ENCODE assay signal across 18 cellular contexts in the genomic region with DNA sequence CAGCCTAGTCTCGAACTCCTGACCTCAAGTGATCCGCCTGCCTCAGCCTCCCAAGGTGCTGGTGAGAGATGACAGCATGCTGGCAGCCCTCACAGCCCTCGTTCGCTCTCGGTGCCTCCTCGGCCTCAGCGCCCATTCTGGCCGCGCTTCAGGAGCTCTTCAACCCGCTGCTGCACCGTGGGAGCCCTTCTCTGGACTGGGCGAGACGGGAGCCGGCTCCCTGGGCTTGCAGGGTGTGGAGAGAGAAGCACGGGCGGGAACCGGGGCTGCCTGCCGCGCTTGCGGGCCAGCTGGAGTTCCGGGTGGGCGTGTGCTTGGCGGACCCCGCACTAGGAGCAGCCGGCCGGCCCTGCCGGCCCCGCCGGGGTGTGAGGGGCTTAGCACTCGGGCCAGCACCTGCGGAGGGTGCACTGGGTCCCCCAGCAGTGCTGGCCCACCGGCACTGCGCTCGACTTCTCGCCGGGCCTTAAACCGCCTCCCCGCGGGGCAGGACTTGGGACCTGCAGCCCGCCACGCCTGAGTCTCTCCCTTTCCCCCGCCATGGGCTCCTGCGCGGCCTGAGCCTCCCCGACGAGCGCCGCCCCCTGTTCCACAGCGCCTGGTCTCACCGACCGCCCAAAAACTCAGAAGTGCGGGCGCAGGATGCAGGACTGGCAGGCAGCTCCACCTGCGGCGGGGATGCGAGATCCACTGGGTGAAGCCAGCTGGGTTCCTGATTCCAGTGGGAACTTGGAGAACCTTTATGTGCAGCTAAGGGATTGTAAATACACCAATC. TPM values are rescaled to one million over a fixed set of nuclear protein-coding genes. Genes with fewer than 3 reads are reported as not detected.
DNase-seq lines count a peak whose midpoint lies in the region; ATAC-seq and TF ChIP-seq lines count a peak whose summit lies in the region.
"Had no signal": no experiment of that assay in that cellular context is flagged by ENCODE, and none has a peak within 500 bp of the region (broad histone marks: within the 10 kb centered on the region; RNA-seq: fewer than 3 reads in every experiment).

No MANE protein-coding gene starts in this region.

- peak overlapping the region; percentile 36 for H3K4me3 Mint-ChIP-seq in natural killer cell treated with Interleukin-12 subunit alpha and Interleukin-12 subunit beta and Interleukin-15 and Interleukin-18, amount 100 ng/mL, for 72 hours
- no peak overlapping the region for H3K4me3 Mint-ChIP-seq in H9
- H3K4me3 Mint-ChIP-seq: nephron had no signal

- H3K9me3 ChIP-seq in H9 (ENCODE audit: control insufficient read depth, low read depth, low read length) = no peaks in the 10 kb centered on the region
- H3K9me3 ChIP-seq: HAP-1, prostate gland, upper lobe of left lung had no signal

- no peak overlapping the region for H3K4ac ChIP-seq in H9 (ENCODE audit: low read depth, low read length)

- H3K4me2 ChIP-seq in H9 (ENCODE audit: insufficient read depth, insufficient read length, low read length) = no peak overlapping the region
- H3K4me2 ChIP-seq: PC-9 had no signal

- intact Hi-C loops in Right ventricle myocardium inferior (cut with DNase I) = no loop called here
- intact Hi-C loops in Right ventricle myocardium superior (cut with DNase I) = no loop called here

- H3K18ac ChIP-seq in H9 (ENCODE audit: insufficient read length, low read depth, low read length) = no peak overlapping the region

- in situ Hi-C loops in brain microvascular endothelial cell (cut with HindIII; ENCODE audit: low pct_ligation_motif_present, low sequenced_read_pairs) (no loop called here), ACHN (cut with HindIII; ENCODE audit: low pct_ligation_motif_present, low pct_unique_long_range_greater_than_20kb, low sequenced_read_pairs) (no loop called here)

- ATAC-seq in Right ventricle myocardium inferior (peak; percentile 20), Right ventricle myocardium superior (ENCODE audit: poor library complexity) (no peak)
- ATAC-seq in natural killer cell treated with Interleukin-12 subunit alpha and Interleukin-12 subunit beta and Interleukin-15 and Interleukin-18, amount 100 ng/mL, for 72 hours = no peak

- H3K27ac Mint-ChIP-seq in natural killer cell treated with Interleukin-12 subunit alpha and Interleukin-12 subunit beta and Interleukin-15 and Interleukin-18, amount 100 ng/mL, for 72 hours = no peak overlapping the region
- H3K27ac Mint-ChIP-seq in H9 = no peak overlapping the region
- H3K27ac Mint-ChIP-seq: nephron had no signal

- no peak overlapping the region for H2BK120ac ChIP-seq in H9 (ENCODE audit: low read depth, low read length, poor library complexity, severe bottlenecking)

- H3K36me3 ChIP-seq in brain microvascular endothelial cell (replicated peaks) = no peaks in the 10 kb centered on the region
- H3K36me3 ChIP-seq: HAP-1, prostate gland, spleen, upper lobe of left lung had no signal

- H3T11ph ChIP-seq in H9 (ENCODE audit: low read length) = no peak overlapping the region

- no peak overlapping the region for H2AK5ac ChIP-seq in H9 (ENCODE audit: insufficient read length, low read length)

- H3K9ac ChIP-seq in H9 (ENCODE audit: extremely low read depth, insufficient read length, low read length) = no peak overlapping the region

- no peak overlapping the region for H2BK5ac ChIP-seq in H9 (ENCODE audit: insufficient read length, low read length)

- no peak overlapping the region for H4K8ac ChIP-seq in H9 (replicated peaks; ENCODE audit: insufficient read length, low read depth, low read length)

- H3K4me1 Mint-ChIP-seq in natural killer cell treated with Interleukin-12 subunit alpha and Interleukin-12 subunit beta and Interleukin-15 and Interleukin-18, amount 100 ng/mL, for 72 hours (ENCODE audit: low read depth in 2 of 2) = peaks cover 19 to 24% of the 10 kb centered on the region in 2 donors
- H3K4me1 Mint-ChIP-seq in H9 = no peaks in the 10 kb centered on the region
- H3K4me1 Mint-ChIP-seq: nephron had no signal

- H3K23ac ChIP-seq in H9 (ENCODE audit: insufficient read length, low read depth, low read length) = no peak overlapping the region

- H3K79me2 ChIP-seq in H9 (ENCODE audit: insufficient read depth, low read length) = no peaks in the 10 kb centered on the region

- DNase-seq in Right ventricle myocardium inferior (ENCODE audit: missing footprints) (no peak), Right ventricle myocardium superior (no peak), brain microvascular endothelial cell (no peak), H9 (no peak), GDM1 (lab: John Stamatoyannopoulos, UW) (no peak), ACHN (no peak)
- DNase-seq in natural killer cell treated with Interleukin-12 subunit alpha and Interleukin-12 subunit beta and Interleukin-15 and Interleukin-18, amount 100 ng/mL, for 72 hours (ENCODE audit: low spot score) = no peak
- DNase-seq: activated CD4-positive, alpha-beta T cell treated with anti-CD3 and anti-CD28 coated beads for 48 hours; activated T-cell treated with anti-CD3 and anti-CD28 coated beads, Interleukin-2, amount 50 U/mL, for 48 hours; central memory CD4-positive, alpha-beta T cell; effector memory CD4-positive, alpha-beta T cell; NCI-H82; PC-9; spleen had no signal

- no peaks in the 10 kb centered on the region for H3K4me1 ChIP-seq in H9 (ENCODE audit: insufficient read depth, low read length)
- H3K4me1 ChIP-seq: HAP-1, prostate gland, spleen, upper lobe of left lung had no signal

- H3K27me3 ChIP-seq in brain microvascular endothelial cell (replicated peaks) (no peaks in the 10 kb centered on the region), H9 (ENCODE audit: insufficient read depth, low read length) (no peaks in the 10 kb centered on the region)
- H3K27me3 ChIP-seq: upper lobe of left lung had no signal

- H3K56ac ChIP-seq in H9 (ENCODE audit: insufficient read length, low read depth, low read length) = no peak overlapping the region

- H2AFZ ChIP-seq in H9 (ENCODE audit: low read length) = no peak overlapping the region
- H2AFZ ChIP-seq: PC-9 had no signal

- peaks cover 4% of the 10 kb centered on the region for H3K9me3 Mint-ChIP-seq in natural killer cell treated with Interleukin-12 subunit alpha and Interleukin-12 subunit beta and Interleukin-15 and Interleukin-18, amount 100 ng/mL, for 72 hours
- peaks cover 0 to 2% of the 10 kb centered on the region in 2 experiments; a peak in 2 of 5 replicates for H3K9me3 Mint-ChIP-seq in H9

- H3K4me3 ChIP-seq in brain microvascular endothelial cell (ENCODE audit: low read depth, low read length) = peak overlapping the region; percentile 3
- H3K4me3 ChIP-seq: HAP-1, PC-9, prostate gland, upper lobe of left lung had no signal

- no peak for TF ChIP-seq CTCF in brain microvascular endothelial cell (IDR thresholded peaks at IDR 0.05; ENCODE audit: low read depth, low read length, missing control alignments)
- TF ChIP-seq CTCF in H9 (conservative IDR thresholded peaks at IDR 0.05) = no peak

- H3K36me3 Mint-ChIP-seq in natural killer cell treated with Interleukin-12 subunit alpha and Interleukin-12 subunit beta and Interleukin-15 and Interleukin-18, amount 100 ng/mL, for 72 hours = peaks cover 6% of the 10 kb centered on the region
- H3K36me3 Mint-ChIP-seq in H9 (ENCODE audit: insufficient read depth in 1 of 3, low read depth in 3 of 3) = no peaks in the 10 kb centered on the region; a peak in 1 of 7 replicates

- H3K14ac ChIP-seq in H9 (ENCODE audit: insufficient read depth, low read length) = no peak overlapping the region

- no peak overlapping the region for H4K91ac ChIP-seq in H9 (ENCODE audit: insufficient read length, low read depth, low read length)

- no peak overlapping the region for H3K27ac ChIP-seq in brain microvascular endothelial cell
- no peak overlapping the region for H3K27ac ChIP-seq in H9 (ENCODE audit: insufficient read length, low read depth, low read length)
- H3K27ac ChIP-seq: PC-9, prostate gland, spleen, upper lobe of left lung had no signal

- no peaks in the 10 kb centered on the region for H4K20me1 ChIP-seq in H9 (ENCODE audit: control insufficient read depth, insufficient read depth, insufficient read length)

- H2BK20ac ChIP-seq in H9 (ENCODE audit: low read depth, low read length, poor library complexity, severe bottlenecking) = no peak overlapping the region

- no peak overlapping the region for H4K5ac ChIP-seq in H9 (ENCODE audit: insufficient read length, low read depth, low read length)

- H3K79me1 ChIP-seq in H9 (ENCODE audit: insufficient read depth, low read depth, low read length, poor library complexity, severe bottlenecking) = no peaks in the 10 kb centered on the region

- no peaks in the 10 kb centered on the region for H3K23me2 ChIP-seq in H9 (ENCODE audit: insufficient read length, low read depth, low read length, poor library complexity, severe bottlenecking)

- no CpG with 5 or more reads among the region's 56 CpGs for WGBS in H9 (ENCODE audit: extremely low coverage, insufficient read length, low lambda C conversion rate)

- peaks cover 0 to 2% of the 10 kb centered on the region in 2 donors for H3K27me3 Mint-ChIP-seq in natural killer cell treated with Interleukin-12 subunit alpha and Interleukin-12 subunit beta and Interleukin-15 and Interleukin-18, amount 100 ng/mL, for 72 hours
- no peaks in the 10 kb centered on the region; the same call in 1 of the 2 replicates for H3K27me3 Mint-ChIP-seq in H9 (ENCODE audit: low read depth)

- no peak overlapping the region for H2BK12ac ChIP-seq in H9 (ENCODE audit: insufficient read length, low read depth, low read length)

- no peak overlapping the region for H2BK15ac ChIP-seq in H9 (ENCODE audit: low read depth, low read length)

RNA-seq across cellular contexts. Expression of a gene that starts 31.5 kb away (rescaled TPM):
- total RNA-seq in Right ventricle myocardium inferior (32.3 TPM), Right ventricle myocardium superior (29.9 TPM), H9 (2021) (35.8 and 37.2 TPM in 2 replicates)
- 10 to 100 TPM; 49.2 to 61.1 TPM for total RNA-seq in natural killer cell treated with Interleukin-12 subunit alpha and Interleukin-12 subunit beta and Interleukin-15 and Interleukin-18, amount 100 ng/mL, for 72 hours
